18 cellular contexts compared by ENCODE assay signal in the genomic region with DNA sequence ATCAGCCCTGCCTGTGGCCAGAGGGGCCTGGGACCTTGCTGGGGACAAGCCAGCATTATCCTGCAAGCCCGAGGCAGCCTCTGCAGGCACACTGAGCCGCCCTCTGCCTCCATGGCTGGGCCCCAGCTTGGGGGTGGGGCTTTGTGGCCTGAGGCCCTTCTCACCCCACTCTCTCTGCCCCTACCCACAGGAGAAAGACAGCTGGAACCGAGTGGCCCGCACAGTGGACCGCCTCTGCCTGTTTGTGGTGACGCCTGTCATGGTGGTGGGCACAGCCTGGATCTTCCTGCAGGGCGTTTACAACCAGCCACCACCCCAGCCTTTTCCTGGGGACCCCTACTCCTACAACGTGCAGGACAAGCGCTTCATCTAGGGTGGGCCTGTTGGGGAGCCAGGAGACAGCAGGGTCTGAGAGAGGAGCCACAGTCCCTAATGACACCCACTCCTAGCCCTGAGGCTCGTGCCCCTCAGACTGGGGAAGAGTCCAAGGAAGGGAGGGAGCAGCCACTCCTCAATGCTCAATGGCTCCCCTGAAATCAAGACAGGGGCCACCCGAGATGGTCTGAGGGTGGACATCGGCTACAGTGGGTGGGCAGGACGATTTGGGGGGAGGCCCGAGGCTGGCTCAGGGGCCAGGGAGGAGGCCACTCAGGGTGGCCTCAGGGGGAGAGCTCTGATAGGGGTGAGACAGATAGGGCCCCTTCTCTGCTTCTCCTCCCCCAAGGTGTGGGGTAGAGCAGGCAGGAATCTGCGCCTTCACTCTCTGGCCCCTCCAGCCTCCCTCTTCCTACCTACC. TPM values are rescaled to one million over a fixed set of nuclear protein-coding genes. Genes with fewer than 3 reads are reported as not detected.
"Had no signal": no experiment of that assay in that cellular context is flagged by ENCODE, and none has a peak within 500 bp of the region (broad histone marks: within the 10 kb centered on the region; RNA-seq: fewer than 3 reads in every experiment).

No MANE protein-coding gene starts in this region.

- H3K4me3 ChIP-seq: cardiac muscle cell, coronary artery, gastrocnemius medialis, hepatocyte, lung, skin epidermis, tibial artery, vagina had no signal

- ATAC-seq: gastrocnemius medialis; natural killer cell; stimulated activated effector memory CD8-positive, alpha-beta T cell treated with anti-CD3 and anti-CD28 coated beads, Interleukin-12 subunit alpha, Interleukin-12 subunit beta, amount 100 ng/mL, for 72 hours had no signal

- H3K79me2 ChIP-seq: hepatocyte had no signal

- H3K9me3 Mint-ChIP-seq: activated CD4-positive, alpha-beta memory T cell treated with anti-CD3 and anti-CD28 coated beads, Interleukin-2, amount 10 ng/mL, durations not matched to agents 7 days and 5 days; natural killer cell; stimulated activated effector memory CD8-positive, alpha-beta T cell treated with anti-CD3 and anti-CD28 coated beads, Interleukin-12 subunit alpha, Interleukin-12 subunit beta, amount 100 ng/mL, for 72 hours had no signal

- H3K4me1 ChIP-seq: tibial artery, vagina had no signal

- H3K27ac Mint-ChIP-seq: activated CD4-positive, alpha-beta memory T cell treated with anti-CD3 and anti-CD28 coated beads, Interleukin-2, amount 10 ng/mL, durations not matched to agents 7 days and 5 days; natural killer cell; stimulated activated effector memory CD8-positive, alpha-beta T cell treated with anti-CD3 and anti-CD28 coated beads, Interleukin-12 subunit alpha, Interleukin-12 subunit beta, amount 100 ng/mL, for 72 hours had no signal

- H3K4me1 Mint-ChIP-seq: natural killer cell had no signal

- H3K36me3 ChIP-seq: cardiac muscle cell, tibial artery, vagina had no signal

- H2AFZ ChIP-seq: hepatocyte had no signal

- H3K27me3 ChIP-seq: cardiac muscle cell, gastrocnemius medialis, hepatocyte had no signal

- H3K4me2 ChIP-seq: hepatocyte had no signal

- DNase-seq: activated CD4-positive, alpha-beta memory T cell treated with anti-CD3 and anti-CD28 coated beads, Interleukin-2, amount 10 ng/mL, durations not matched to agents 7 days and 5 days; activated naive CD4-positive, alpha-beta T cell; effector memory CD4-positive, alpha-beta T cell; natural killer cell; T-helper 2 cell had no signal

- H3K27ac ChIP-seq: cardiac muscle cell, coronary artery, hepatocyte, skin epidermis, tibial artery, vagina had no signal

- H3K9me3 ChIP-seq: gastrocnemius medialis had no signal

- H3K36me3 Mint-ChIP-seq: natural killer cell; stimulated activated effector memory CD8-positive, alpha-beta T cell treated with anti-CD3 and anti-CD28 coated beads, Interleukin-12 subunit alpha, Interleukin-12 subunit beta, amount 100 ng/mL, for 72 hours had no signal

- H3K4me3 Mint-ChIP-seq: activated CD4-positive, alpha-beta memory T cell treated with anti-CD3 and anti-CD28 coated beads, Interleukin-2, amount 10 ng/mL, durations not matched to agents 7 days and 5 days; natural killer cell; stimulated activated effector memory CD8-positive, alpha-beta T cell treated with anti-CD3 and anti-CD28 coated beads, Interleukin-12 subunit alpha, Interleukin-12 subunit beta, amount 100 ng/mL, for 72 hours had no signal

RNA-seq across cellular contexts. Expression of a gene that starts 4.4 kb away (rescaled TPM):
- total RNA-seq: activated CD4-positive, alpha-beta memory T cell treated with anti-CD3 and anti-CD28 coated beads, Interleukin-2, amount 10 ng/mL, durations not matched to agents 7 days and 5 days; cardiac muscle cell; fibroblast of lung; hepatocyte; kidney epithelial cell; lung; mononuclear cell; natural killer cell; osteocyte; vagina had no signal
- polyA plus RNA-seq: fibroblast of lung, hepatocyte, lung had no signal

RNA-seq across cellular contexts. Expression of a gene that starts 9.2 kb away (rescaled TPM):
- total RNA-seq: activated CD4-positive, alpha-beta memory T cell treated with anti-CD3 and anti-CD28 coated beads, Interleukin-2, amount 10 ng/mL, durations not matched to agents 7 days and 5 days; fibroblast of lung; hepatocyte; kidney epithelial cell; lung; mononuclear cell; natural killer cell; osteocyte; vagina had no signal
- polyA plus RNA-seq: fibroblast of lung, hepatocyte, lung had no signal

RNA-seq across cellular contexts. Expression of a gene that starts 14.9 kb away (rescaled TPM):
- total RNA-seq: activated CD4-positive, alpha-beta memory T cell treated with anti-CD3 and anti-CD28 coated beads, Interleukin-2, amount 10 ng/mL, durations not matched to agents 7 days and 5 days; cardiac muscle cell; fibroblast of lung; hepatocyte; kidney epithelial cell; lung; mononuclear cell; natural killer cell; osteocyte; vagina had no signal
- polyA plus RNA-seq: cardiac muscle cell, fibroblast of lung, hepatocyte, lung had no signal
